In the genomic region with DNA sequence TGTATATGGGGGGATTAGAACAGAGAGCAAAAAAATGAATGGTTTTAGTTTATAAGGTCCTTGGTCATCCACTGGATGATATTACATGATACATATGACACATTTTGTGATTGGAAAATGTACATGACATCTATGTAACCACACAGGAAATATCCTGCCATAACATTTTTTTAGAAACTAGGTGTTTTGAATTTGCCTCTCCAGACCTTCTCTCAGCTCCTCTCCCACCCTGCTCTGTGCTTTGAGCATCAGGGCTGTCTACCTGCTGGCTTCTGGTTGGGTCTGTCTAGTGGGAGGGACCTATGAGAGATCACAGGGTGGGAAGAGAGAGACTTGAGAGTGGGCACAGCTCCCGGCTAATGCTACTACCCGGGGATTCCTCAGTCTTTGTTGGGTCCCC, we compare ENCODE assay signal across 11 cellular contexts. TPM values are rescaled to one million over a fixed set of nuclear protein-coding genes. Genes with fewer than 3 reads are reported as not detected.
DNase-seq lines count a peak whose midpoint lies in the region; ATAC-seq and TF ChIP-seq lines count a peak whose summit lies in the region.
"Had no signal": no experiment of that assay in that cellular context is flagged by ENCODE, and none has a peak within 500 bp of the region (broad histone marks: within the 10 kb centered on the region; RNA-seq: fewer than 3 reads in every experiment).

No MANE protein-coding gene starts in this region.

- H3K27ac ChIP-seq in CD4-positive, alpha-beta memory T cell (ENCODE audit: low read depth, low read length): peak overlapping the region; percentile 44
- H3K27ac ChIP-seq in neutrophil (peak overlapping the region; percentile 98), lower lobe of right lung (no peak overlapping the region)
- H3K27ac ChIP-seq: suprapubic skin had no signal

- WGBS in lower leg skin, 2 donors: 47% methylated on average over 2 of the region's 2 CpGs

- H3K27ac Mint-ChIP-seq in CD4-positive, alpha-beta memory T cell: peak overlapping the region; percentile 78 to 96 (median 95)
- peak overlapping the region; percentile 76 to 97 (median 89) for H3K27ac Mint-ChIP-seq in IgD-negative memory B cell
- peak overlapping the region; percentile 91 for H3K27ac Mint-ChIP-seq in activated T-helper 2 cell treated with anti-CD3 and anti-CD28 coated beads, Interferon-gamma antibody, Interleukin-2, Interleukin-4, amounts not matched to agents 10 μg/mL and 5 μg/mL and 100 μg/mL, durations not matched to agents 14 hours and 24 hours and 36 hours

- CTCF ChIA-PET in CD4-positive, alpha-beta memory T cell (lab: Charles Lee; ENCODE audit: partially characterized antibody): interaction anchor here (1.2 to 8.5 kb wide), 6 partner anchors 10 to 229 kb away, joined by 4 to 84 read pairs (median 8); a partner anchor contains a TSS

- H3K27me3 ChIP-seq in CD4-positive, alpha-beta memory T cell (ENCODE audit: insufficient read depth, low read length): no peaks in the 10 kb centered on the region
- H3K27me3 ChIP-seq in neutrophil (no peaks in the 10 kb centered on the region), lower lobe of right lung (ENCODE audit: low read depth) (no peaks in the 10 kb centered on the region)
- H3K27me3 ChIP-seq: suprapubic skin had no signal

- POLR2A ChIA-PET in CD4-positive, alpha-beta memory T cell (lab: Charles Lee; ENCODE audit: partially characterized antibody): interaction anchor here (1.0 to 37.6 kb wide), 8 partner anchors 9 to 567 kb away, joined by 3 to 1614 read pairs (median 12); a partner anchor contains a TSS

- peaks cover 77 to 91% of the 10 kb centered on the region in 2 donors for H3K36me3 Mint-ChIP-seq in CD4-positive, alpha-beta memory T cell
- H3K36me3 Mint-ChIP-seq in IgD-negative memory B cell: peaks cover 15% of the 10 kb centered on the region
- H3K36me3 Mint-ChIP-seq in activated T-helper 2 cell treated with anti-CD3 and anti-CD28 coated beads, Interferon-gamma antibody, Interleukin-2, Interleukin-4, amounts not matched to agents 10 μg/mL and 5 μg/mL and 100 μg/mL, durations not matched to agents 14 hours and 24 hours and 36 hours (ENCODE audit: low read depth): peaks cover 95% of the 10 kb centered on the region

- H3K36me3 ChIP-seq in CD4-positive, alpha-beta memory T cell (ENCODE audit: insufficient read depth, low read length): peaks cover 88% of the 10 kb centered on the region
- peaks cover 94% of the 10 kb centered on the region for H3K36me3 ChIP-seq in neutrophil
- peaks cover 86% of the 10 kb centered on the region for H3K36me3 ChIP-seq in lower lobe of right lung

- peak in 2 of 5 donors; percentile 41 to 69 for DNase-seq in CD4-positive, alpha-beta memory T cell
- DNase-seq in activated T-helper 2 cell treated with anti-CD3 and anti-CD28 coated beads, Interferon-gamma antibody, Interleukin-2, Interleukin-4, amounts not matched to agents 10 μg/mL and 5 μg/mL and 100 μg/mL, durations not matched to agents 14 hours and 24 hours and 36 hours (ENCODE audit: low spot score): no peak
- DNase-seq in A172 (ENCODE audit: low spot score) (no peak), lower lobe of right lung (no peak), lower leg skin (ENCODE audit: low spot score in 2 of 2) (no peak), amniotic stem cell (lab: John Stamatoyannopoulos, UW) (no peak)

- no peak for ATAC-seq in lower lobe of right lung

- no peak for TF ChIP-seq CTCF in neutrophil (IDR thresholded peaks at IDR 0.05)
- TF ChIP-seq CTCF in lower lobe of right lung (IDR thresholded peaks at IDR 0.05): no peak
- no peak for TF ChIP-seq CTCF in lower leg skin (IDR thresholded peaks at IDR 0.05)

- H3K9me3 Mint-ChIP-seq in CD4-positive, alpha-beta memory T cell: peaks cover 0 to 2% (median 0%) of the 10 kb centered on the region in 8 donors
- H3K9me3 Mint-ChIP-seq in IgD-negative memory B cell: peaks cover 0 to 4% (median 0%) of the 10 kb centered on the region in 3 donors
- H3K9me3 Mint-ChIP-seq in activated T-helper 2 cell treated with anti-CD3 and anti-CD28 coated beads, Interferon-gamma antibody, Interleukin-2, Interleukin-4, amounts not matched to agents 10 μg/mL and 5 μg/mL and 100 μg/mL, durations not matched to agents 14 hours and 24 hours and 36 hours: no peaks in the 10 kb centered on the region

- H3K27me3 Mint-ChIP-seq in CD4-positive, alpha-beta memory T cell: no peaks in the 10 kb centered on the region
- no peaks in the 10 kb centered on the region for H3K27me3 Mint-ChIP-seq in IgD-negative memory B cell
- H3K27me3 Mint-ChIP-seq in activated T-helper 2 cell treated with anti-CD3 and anti-CD28 coated beads, Interferon-gamma antibody, Interleukin-2, Interleukin-4, amounts not matched to agents 10 μg/mL and 5 μg/mL and 100 μg/mL, durations not matched to agents 14 hours and 24 hours and 36 hours (ENCODE audit: low read depth): no peaks in the 10 kb centered on the region

- no peak overlapping the region for H3K4me3 ChIP-seq in CD4-positive, alpha-beta memory T cell (ENCODE audit: low read length in 2 of 2)
- H3K4me3 ChIP-seq in neutrophil (ENCODE audit: low read depth in 1 of 2, low read length in 1 of 2): peak overlapping the region in 1 of 2 experiments; percentile 51
- no peak overlapping the region for H3K4me3 ChIP-seq in lower lobe of right lung
- H3K4me3 ChIP-seq in lower leg skin (ENCODE audit: low read depth, poor library complexity, severe bottlenecking): no peak overlapping the region
- H3K4me3 ChIP-seq: suprapubic skin had no signal

- peaks cover 89% of the 10 kb centered on the region for H3K4me1 ChIP-seq in CD4-positive, alpha-beta memory T cell (ENCODE audit: insufficient read depth, low read length)
- H3K4me1 ChIP-seq in neutrophil (ENCODE audit: control insufficient read depth in 1 of 2, insufficient read depth in 1 of 2, low read depth in 1 of 2, low read length in 1 of 2): peaks cover 56% of the 10 kb centered on the region in 2 experiments
- H3K4me1 ChIP-seq in lower lobe of right lung: peaks cover 36% of the 10 kb centered on the region

- H3K4me3 Mint-ChIP-seq in CD4-positive, alpha-beta memory T cell: peak overlapping the region; percentile 52 to 86 (median 72)
- peak overlapping the region in 2 of 4 donors; percentile 31 to 91 for H3K4me3 Mint-ChIP-seq in IgD-negative memory B cell
- H3K4me3 Mint-ChIP-seq in activated T-helper 2 cell treated with anti-CD3 and anti-CD28 coated beads, Interferon-gamma antibody, Interleukin-2, Interleukin-4, amounts not matched to agents 10 μg/mL and 5 μg/mL and 100 μg/mL, durations not matched to agents 14 hours and 24 hours and 36 hours (ENCODE audit: low read depth): peak overlapping the region; percentile 18

- TF ChIP-seq POLR2A in lower leg skin (IDR thresholded peaks at IDR 0.05): no peak

- no peaks in the 10 kb centered on the region for H3K9me3 ChIP-seq in CD4-positive, alpha-beta memory T cell (ENCODE audit: control insufficient read depth in 1 of 2, low read length in 2 of 2)
- H3K9me3 ChIP-seq in neutrophil (no peaks in the 10 kb centered on the region), lower lobe of right lung (no peaks in the 10 kb centered on the region)
- H3K9me3 ChIP-seq: suprapubic skin had no signal

- peaks cover 54 to 87% (median 71%) of the 10 kb centered on the region in 4 donors for H3K4me1 Mint-ChIP-seq in CD4-positive, alpha-beta memory T cell
- H3K4me1 Mint-ChIP-seq in IgD-negative memory B cell: peaks cover 38 to 59% (median 48%) of the 10 kb centered on the region in 3 donors
- H3K4me1 Mint-ChIP-seq in activated T-helper 2 cell treated with anti-CD3 and anti-CD28 coated beads, Interferon-gamma antibody, Interleukin-2, Interleukin-4, amounts not matched to agents 10 μg/mL and 5 μg/mL and 100 μg/mL, durations not matched to agents 14 hours and 24 hours and 36 hours (ENCODE audit: low read depth): peaks cover 62% of the 10 kb centered on the region

- intact Hi-C loops in CD4-positive, alpha-beta memory T cell (cut with micrococcal nuclease): loop anchor here (1.0 kb wide), 1 partner anchor 10 kb away; no protein-coding TSS in a partner anchor
- intact Hi-C loops in activated T-helper 2 cell treated with anti-CD3 and anti-CD28 coated beads, Interferon-gamma antibody, Interleukin-2, Interleukin-4, amounts not matched to agents 10 μg/mL and 5 μg/mL and 100 μg/mL, durations not matched to agents 14 hours and 24 hours and 36 hours (cut with micrococcal nuclease): loop anchor here (1.0 kb wide), 1 partner anchor 14 kb away; no protein-coding TSS in a partner anchor
- intact Hi-C loops in lower lobe of right lung (cut with DNase I) (no loop called here), lower leg skin (cut with DNase I; ENCODE audit: low total_unique reads) (no loop called here)

RNA-seq across cellular contexts. Expression of a gene that starts 24.4 kb away (rescaled TPM):
- 100 to 1,000 TPM; 374 to 375 TPM for total RNA-seq in CD4-positive, alpha-beta memory T cell
- 10 to 100 TPM in 1 of 2 donors, 1 to 10 TPM in 1; 1.9 to 35.6 TPM for polyA plus RNA-seq in CD4-positive, alpha-beta memory T cell
- polyA plus RNA-seq in IgD-negative memory B cell: 25.4 TPM
- 152 TPM in 2 replicates for total RNA-seq in activated T-helper 2 cell treated with anti-CD3 and anti-CD28 coated beads, Interferon-gamma antibody, Interleukin-2, Interleukin-4, amounts not matched to agents 10 μg/mL and 5 μg/mL and 100 μg/mL, durations not matched to agents 14 hours and 24 hours and 36 hours
- total RNA-seq in A172 (2014; rRNA removed; shearing (Covaris generic)): 3.1 and 3.5 TPM in 2 replicates
- 66.9 TPM for total RNA-seq in lower lobe of right lung
- total RNA-seq in lower leg skin: 10 to 100 TPM in 1 of 4 donors, 1 to 10 TPM in 3; 6.4 to 13.2 (median 8.0) TPM

RNA-seq across cellular contexts. Expression of a gene that starts 33.8 kb away (rescaled TPM):
- not detected for total RNA-seq in CD4-positive, alpha-beta memory T cell
- polyA plus RNA-seq in CD4-positive, alpha-beta memory T cell: not detected
- polyA plus RNA-seq in IgD-negative memory B cell: not detected
- total RNA-seq in activated T-helper 2 cell treated with anti-CD3 and anti-CD28 coated beads, Interferon-gamma antibody, Interleukin-2, Interleukin-4, amounts not matched to agents 10 μg/mL and 5 μg/mL and 100 μg/mL, durations not matched to agents 14 hours and 24 hours and 36 hours: not detected in 2 replicates
- total RNA-seq in A172 (2014; rRNA removed; shearing (Covaris generic)): not detected in 2 replicates
- total RNA-seq in lower lobe of right lung (3.1 TPM), lower leg skin (not detected)
- total RNA-seq: mononuclear cell, pulmonary artery endothelial cell had no signal

RNA-seq across cellular contexts. Expression of a gene that starts 40.5 kb away (rescaled TPM):
- not detected for total RNA-seq in CD4-positive, alpha-beta memory T cell
- polyA plus RNA-seq in CD4-positive, alpha-beta memory T cell: not detected
- not detected for polyA plus RNA-seq in IgD-negative memory B cell
- not detected in 2 replicates for total RNA-seq in activated T-helper 2 cell treated with anti-CD3 and anti-CD28 coated beads, Interferon-gamma antibody, Interleukin-2, Interleukin-4, amounts not matched to agents 10 μg/mL and 5 μg/mL and 100 μg/mL, durations not matched to agents 14 hours and 24 hours and 36 hours
- total RNA-seq in A172 (2014; rRNA removed; shearing (Covaris generic)): not detected in 2 replicates
- total RNA-seq in lower lobe of right lung: 9.2 TPM
- total RNA-seq in lower leg skin: not detected
- total RNA-seq: mononuclear cell, pulmonary artery endothelial cell had no signal

Comparison
In these comparisons a context has a peak if more than half of its experiments do, and no peak if none do; other contexts are left out.
1. RNA of a gene that starts 40.5 kb away (total RNA-seq): 9.2 TPM in lower lobe of right lung (single experiment); not detected in CD4-positive, alpha-beta memory T cell, not detected in activated T-helper 2 cell treated with anti-CD3 and anti-CD28 coated beads, Interferon-gamma antibody, Interleukin-2, Interleukin-4, amounts not matched to agents 10 μg/mL and 5 μg/mL and 100 μg/mL, durations not matched to agents 14 hours and 24 hours and 36 hours, not detected in A172 and not detected in lower leg skin; every median in the first group is over 10 times any median in the second.
2. intact Hi-C loops: an anchor here in CD4-positive, alpha-beta memory T cell (1.0 kb wide) and activated T-helper 2 cell treated with anti-CD3 and anti-CD28 coated beads, Interferon-gamma antibody, Interleukin-2, Interleukin-4, amounts not matched to agents 10 μg/mL and 5 μg/mL and 100 μg/mL, durations not matched to agents 14 hours and 24 hours and 36 hours (1.0 kb wide); none called in lower lobe of right lung and lower leg skin.
3. Peak in every context shown above with its lines, with median percentiles within 50 percentile points of each other: H3K27ac Mint-ChIP-seq.